Comparison of ENCODE assay signal across 19 cellular contexts in the genomic region with DNA sequence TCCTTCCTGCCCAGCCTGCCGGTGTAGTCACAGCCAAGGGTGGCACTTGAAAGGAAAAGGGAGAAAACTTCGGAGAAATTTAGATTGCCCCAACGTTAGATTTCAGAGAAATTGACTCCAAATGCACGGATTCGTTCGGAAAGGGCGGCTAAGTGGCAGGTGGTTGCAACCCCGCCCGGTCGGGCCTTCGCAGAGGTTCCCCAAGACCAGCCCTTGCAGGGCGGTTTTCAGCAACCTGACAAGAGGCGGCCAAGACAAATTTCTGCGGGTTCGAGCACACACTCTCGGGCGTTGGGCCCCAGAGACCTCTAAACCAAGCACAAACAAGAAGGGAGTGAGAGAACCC. TPM values are rescaled to one million over a fixed set of nuclear protein-coding genes. Genes with fewer than 3 reads are reported as not detected.
DNase-seq lines count a peak whose midpoint lies in the region; ATAC-seq and TF ChIP-seq lines count a peak whose summit lies in the region.
"Had no signal": no experiment of that assay in that cellular context is flagged by ENCODE, and none has a peak within 500 bp of the region (broad histone marks: within the 10 kb centered on the region; RNA-seq: fewer than 3 reads in every experiment).

No MANE protein-coding gene starts in this region.

- no peak overlapping the region for H2BK120ac ChIP-seq in trophoblast cell (ENCODE audit: insufficient read depth, low read length, poor library complexity)

- no peak overlapping the region for H2BK12ac ChIP-seq in trophoblast cell (ENCODE audit: low read length)

- H2BK5ac ChIP-seq in trophoblast cell (ENCODE audit: low read depth, low read length, poor library complexity), result no peak overlapping the region

- DNase-seq in activated CD4-positive, alpha-beta T cell treated with anti-CD3 and anti-CD28 coated beads for 36 hours, result peak; percentile 12
- no peak for DNase-seq in activated CD4-positive, alpha-beta T cell treated with anti-CD3 and anti-CD28 coated beads for 48 hours
- DNase-seq in GM23338 (ENCODE audit: low spot score) (peak; percentile 50), hepatocyte (ENCODE audit: low spot score) (no peak), trophoblast cell (no peak), iPS-NIHi7 (ENCODE audit: extremely low spot score) (no peak)
- DNase-seq: activated T-cell treated with anti-CD3 and anti-CD28 coated beads, Interleukin-2, amount 50 U/mL, for 4 hours; brain microvascular endothelial cell; colonic mucosa; mesenchymal stem cell; NCI-H1417; NCI-H526; stomach had no signal

- no peak overlapping the region for H4K91ac ChIP-seq in trophoblast cell (ENCODE audit: low read depth, low read length)

- H3F3A ChIP-seq in GM23338 (replicated peaks; ENCODE audit: low read depth), result peaks cover 31% of the 10 kb centered on the region

- no peak overlapping the region for H3K4me3 Mint-ChIP-seq in activated CD4-positive, alpha-beta T cell treated with anti-CD3 and anti-CD28 coated beads for 36 hours
- peak overlapping the region; percentile 82 for H3K4me3 Mint-ChIP-seq in GM23338
- H3K4me3 Mint-ChIP-seq: activated naive CD4-positive, alpha-beta T cell treated with anti-CD3 and anti-CD28 coated beads, Interleukin-2, amount 50 U/mL, for 24 hours; activated T-cell treated with anti-CD3 and anti-CD28 coated beads, Interleukin-2, amount 50 U/mL, for 4 hours had no signal

- H3K4me3 ChIP-seq in GM23338 (peak overlapping the region; percentile 71), hepatocyte (no peak overlapping the region), trophoblast cell (ENCODE audit: low read depth, low read length) (no peak overlapping the region)
- H3K4me3 ChIP-seq: BLaER1, colonic mucosa, right atrium auricular region had no signal

- H3K27ac ChIP-seq in GM23338 (ENCODE audit: low read depth) (no peak overlapping the region), hepatocyte (no peak overlapping the region), trophoblast cell (ENCODE audit: low read depth, low read length) (no peak overlapping the region)
- H3K27ac ChIP-seq: BLaER1, brain microvascular endothelial cell, colonic mucosa, neutrophil, right atrium auricular region, stomach had no signal

- no peak overlapping the region for H2AK5ac ChIP-seq in trophoblast cell (ENCODE audit: low read length)

- H3K4me2 ChIP-seq in GM23338, result peak overlapping the region; percentile 92
- H3K4me2 ChIP-seq in hepatocyte, result peak overlapping the region; percentile 86
- H3K4me2 ChIP-seq in trophoblast cell (ENCODE audit: low read length), result peak overlapping the region; percentile 31
- H3K4me2 ChIP-seq: BLaER1 had no signal

- WGBS in hepatocyte (ENCODE audit: low lambda C conversion rate, missing lambda C conversion rate), result 7% methylated on average over 17 of the region's 17 CpGs
- WGBS in trophoblast cell (ENCODE audit: extremely low coverage, insufficient coverage, insufficient read length), result no CpG with 5 or more reads among the region's 17 CpGs

- POLR2A ChIA-PET in activated CD4-positive, alpha-beta T cell treated with anti-CD3 and anti-CD28 coated beads for 36 hours (lab: Charles Lee), result no interaction called here

- H3K27ac Mint-ChIP-seq in activated CD4-positive, alpha-beta T cell treated with anti-CD3 and anti-CD28 coated beads for 36 hours, result no peak overlapping the region
- H3K27ac Mint-ChIP-seq in GM23338, result no peak overlapping the region

- H3K18ac ChIP-seq in trophoblast cell (ENCODE audit: low read length), result no peak overlapping the region

- no peak overlapping the region for H2AFZ ChIP-seq in GM23338
- H2AFZ ChIP-seq in hepatocyte, result peak overlapping the region; percentile 26
- no peak overlapping the region for H2AFZ ChIP-seq in trophoblast cell (ENCODE audit: insufficient read depth, low read length, poor library complexity)

- no peak for ATAC-seq in activated CD4-positive, alpha-beta T cell treated with anti-CD3 and anti-CD28 coated beads for 36 hours
- ATAC-seq in GM23338 (no peak), HG02884 (IDR thresholded peaks at IDR 0.05; ENCODE audit: unreplicated experiment) (no peak), HG02763 (IDR thresholded peaks at IDR 0.05; ENCODE audit: unreplicated experiment) (no peak)
- ATAC-seq: activated T-cell treated with anti-CD3 and anti-CD28 coated beads, Interleukin-2, amount 50 U/mL, for 4 hours had no signal

- H3K23ac ChIP-seq in trophoblast cell (ENCODE audit: low read length), result no peak overlapping the region

- H3K9me3 ChIP-seq in hepatocyte (ENCODE audit: low read depth) (no peaks in the 10 kb centered on the region), trophoblast cell (ENCODE audit: insufficient read depth, low read depth, low read length) (peaks cover 21% of the 10 kb centered on the region)
- H3K9me3 ChIP-seq: BLaER1, colonic mucosa, neutrophil, right atrium auricular region had no signal

- H3K9me2 ChIP-seq in GM23338 (ENCODE audit: insufficient read depth) (no peaks in the 10 kb centered on the region), hepatocyte (replicated peaks; ENCODE audit: insufficient read depth) (no peaks in the 10 kb centered on the region)

- H3K27me3 ChIP-seq in GM23338 (ENCODE audit: insufficient read depth) (peaks cover 93% of the 10 kb centered on the region), hepatocyte (peaks cover 90% of the 10 kb centered on the region), trophoblast cell (ENCODE audit: insufficient read depth, low read length) (peaks cover 73% of the 10 kb centered on the region)

- intact Hi-C loops in activated CD4-positive, alpha-beta T cell treated with anti-CD3 and anti-CD28 coated beads for 36 hours (cut with DNase I, micrococcal nuclease), result loop anchor here (2.0 to 10.0 kb wide), 7 partner anchors 85 to 1855 kb away; a partner anchor contains a TSS

- CTCF ChIA-PET in activated CD4-positive, alpha-beta T cell treated with anti-CD3 and anti-CD28 coated beads for 36 hours (lab: Charles Lee), result no interaction called here

- H3K4me1 ChIP-seq in GM23338 (ENCODE audit: insufficient read depth) (peaks cover 47% of the 10 kb centered on the region), hepatocyte (ENCODE audit: insufficient read depth) (peaks cover 29% of the 10 kb centered on the region), trophoblast cell (ENCODE audit: control insufficient read depth in 1 of 2, insufficient read depth in 2 of 2, low read length in 2 of 2) (peaks cover 8 to 23% of the 10 kb centered on the region in 2 experiments)

- H3K9me3 Mint-ChIP-seq in activated CD4-positive, alpha-beta T cell treated with anti-CD3 and anti-CD28 coated beads for 36 hours (ENCODE audit: low read depth), result no peaks in the 10 kb centered on the region
- peaks cover 10% of the 10 kb centered on the region; the same call in 1 of the 3 replicates for H3K9me3 Mint-ChIP-seq in GM23338
- H3K9me3 Mint-ChIP-seq: activated naive CD4-positive, alpha-beta T cell treated with anti-CD3 and anti-CD28 coated beads, Interleukin-2, amount 50 U/mL, for 24 hours; activated T-cell treated with anti-CD3 and anti-CD28 coated beads, Interleukin-2, amount 50 U/mL, for 4 hours had no signal

- H3K4me1 Mint-ChIP-seq in activated CD4-positive, alpha-beta T cell treated with anti-CD3 and anti-CD28 coated beads for 36 hours, result peaks cover 44% of the 10 kb centered on the region
- peaks cover 48% of the 10 kb centered on the region for H3K4me1 Mint-ChIP-seq in GM23338

- H3K27me3 Mint-ChIP-seq in activated CD4-positive, alpha-beta T cell treated with anti-CD3 and anti-CD28 coated beads for 36 hours, result peaks cover 77% of the 10 kb centered on the region
- H3K27me3 Mint-ChIP-seq in GM23338 (ENCODE audit: insufficient read depth, low read depth, poor library complexity), result peaks cover 97% of the 10 kb centered on the region

- no peak overlapping the region for H3K4ac ChIP-seq in trophoblast cell (ENCODE audit: low read depth, low read length)

- H3K36me3 ChIP-seq in GM23338 (ENCODE audit: insufficient read depth) (no peaks in the 10 kb centered on the region), hepatocyte (replicated peaks; ENCODE audit: insufficient read depth, low read depth) (no peaks in the 10 kb centered on the region), trophoblast cell (ENCODE audit: control insufficient read depth in 1 of 2, insufficient read depth in 2 of 2, low read length in 2 of 2) (no peaks in the 10 kb centered on the region)
- H3K36me3 ChIP-seq: BLaER1, brain microvascular endothelial cell, colonic mucosa, neutrophil, right atrium auricular region, stomach had no signal

- no peak overlapping the region for H3K9ac ChIP-seq in trophoblast cell (ENCODE audit: low read length)
- H3K9ac ChIP-seq: BLaER1 had no signal

- no peak overlapping the region for H4K12ac ChIP-seq in trophoblast cell (ENCODE audit: low read depth, low read length)

- H3K79me1 ChIP-seq in trophoblast cell (ENCODE audit: low read length), result no peaks in the 10 kb centered on the region

- no peaks in the 10 kb centered on the region for H3K79me2 ChIP-seq in GM23338 (replicated peaks; ENCODE audit: insufficient read depth)
- no peaks in the 10 kb centered on the region for H3K79me2 ChIP-seq in hepatocyte
- no peaks in the 10 kb centered on the region for H3K79me2 ChIP-seq in trophoblast cell (ENCODE audit: control insufficient read depth, insufficient read depth, low read length, poor library complexity)

- H3K14ac ChIP-seq in trophoblast cell (ENCODE audit: low read length), result no peak overlapping the region

- H4K8ac ChIP-seq in trophoblast cell (ENCODE audit: low read depth, low read length), result no peak overlapping the region

- H3K36me3 Mint-ChIP-seq in activated CD4-positive, alpha-beta T cell treated with anti-CD3 and anti-CD28 coated beads for 36 hours (ENCODE audit: low read depth), result peaks cover 3% of the 10 kb centered on the region
- H3K36me3 Mint-ChIP-seq in GM23338 (ENCODE audit: low read depth), result no peaks in the 10 kb centered on the region; the same call in 2 of the 3 replicates
- H3K36me3 Mint-ChIP-seq: activated naive CD4-positive, alpha-beta T cell treated with anti-CD3 and anti-CD28 coated beads, Interleukin-2, amount 50 U/mL, for 24 hours had no signal

- H4K20me1 ChIP-seq in GM23338 (replicated peaks; ENCODE audit: insufficient read depth) (peaks cover 37% of the 10 kb centered on the region), hepatocyte (ENCODE audit: insufficient read depth, poor library complexity, severe bottlenecking) (no peaks in the 10 kb centered on the region)

- TF ChIP-seq CTCF in GM23338 (conservative IDR thresholded peaks at IDR 0.05; ENCODE audit: low read depth in 2 of 2), result no peak
- no peak for TF ChIP-seq CTCF in hepatocyte (IDR thresholded peaks at IDR 0.05; ENCODE audit: poor library complexity)

TF ChIP-seq in GM23338, 12 proteins besides CTCF, POLR2A, EP300 and RAD21 (continues in another document):
- TF ChIP-seq EZH2 (IDR thresholded peaks at IDR 0.05; ENCODE audit: low read depth, unreplicated experiment), result peak; percentile 94

RNA-seq across cellular contexts. Expression of a gene that starts 4.8 kb away (rescaled TPM):
- total RNA-seq in activated CD4-positive, alpha-beta T cell treated with anti-CD3 and anti-CD28 coated beads for 36 hours, result under 1 TPM in 1 of 2 experiments, not detected in 1; under 0.01 TPM
- total RNA-seq in GM23338 (2014; rRNA removed; shearing (Covaris generic)), result 1.7 and 2.2 TPM in 2 replicates
- 0.68 and 0.82 TPM in 2 replicates for polyA plus RNA-seq in GM23338 (2016; fragmentation: Nextera tagmentation; extraction: Ambion mirVana)
- 1.7 TPM in 2 replicates for total RNA-seq in hepatocyte
- 0.16 and 0.24 TPM in 2 replicates for polyA plus RNA-seq in hepatocyte
- polyA plus RNA-seq in trophoblast cell (2013), result 0.06 and 0.07 TPM in 2 replicates

Comparison
In these comparisons a context has a peak if more than half of its experiments do, and no peak if none do; other contexts are left out.
1. DNase-seq: peak in activated CD4-positive, alpha-beta T cell treated with anti-CD3 and anti-CD28 coated beads for 36 hours (single experiment) and GM23338 (single experiment); none in activated CD4-positive, alpha-beta T cell treated with anti-CD3 and anti-CD28 coated beads for 48 hours (single experiment), hepatocyte (single experiment), trophoblast cell (0 of 2) and iPS-NIHi7 (single experiment).
2. H3K4me2 ChIP-seq: peak in every context shown above with its lines; median percentile 92 in GM23338; 86 in hepatocyte; 31 in trophoblast cell.